In the genomic region with DNA sequence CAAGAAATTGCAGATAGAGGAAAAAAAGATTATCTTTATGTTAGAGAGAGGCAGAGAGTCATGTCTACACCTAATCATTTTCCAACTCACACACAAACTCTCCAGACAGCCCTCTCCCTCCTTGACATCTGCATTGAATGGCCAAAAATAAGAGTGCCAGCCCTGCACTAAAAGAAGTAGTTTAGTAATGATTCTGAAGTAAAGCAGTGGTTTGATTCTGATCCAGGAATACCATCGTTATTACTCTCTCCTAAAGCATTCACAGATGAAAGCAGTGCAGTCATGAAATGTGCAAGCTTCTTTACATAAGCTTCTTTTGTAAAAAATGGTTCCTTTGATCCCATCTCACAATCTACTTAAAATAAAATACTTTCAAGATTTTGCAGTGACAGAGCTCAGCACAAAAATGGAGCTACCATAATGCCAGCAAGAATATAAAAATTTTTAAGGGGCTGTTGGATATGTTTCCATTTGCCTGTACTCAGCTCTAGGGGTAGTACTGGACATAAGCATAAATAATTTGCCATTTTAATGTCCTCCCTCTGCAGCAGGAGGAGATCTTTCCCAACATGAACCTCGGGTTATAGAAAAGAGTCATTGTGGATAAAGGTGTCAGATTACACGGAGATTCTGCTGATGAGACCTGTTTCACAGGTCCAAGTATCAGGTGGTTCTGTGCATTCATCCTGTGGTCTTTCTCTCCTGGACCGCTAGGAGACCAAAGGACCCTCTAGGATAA, we compare ENCODE assay signal across 12 cellular contexts.
DNase-seq lines count a peak whose midpoint lies in the region; ATAC-seq and TF ChIP-seq lines count a peak whose summit lies in the region.
"Had no signal": no experiment of that assay in that cellular context is flagged by ENCODE, and none has a peak within 500 bp of the region (broad histone marks: within the 10 kb centered on the region; RNA-seq: fewer than 3 reads in every experiment).

No MANE protein-coding gene starts in this region.

- no peak for TF ChIP-seq CTCF in AG09319 (IDR thresholded peaks at IDR 0.05; ENCODE audit: low read depth, low read length)
- 0 out of 2 replicates have a peak, but pooled peaks have one; percentile 13 for TF ChIP-seq CTCF in SK-N-SH (IDR thresholded peaks at IDR 0.05)

- peak in 1 of 2 experiments; percentile 81; a peak in 1 of 4 replicates for TF ChIP-seq EP300 in SK-N-SH (IDR thresholded peaks at IDR 0.05; ENCODE audit: borderline replicate concordance in 1 of 2, low read depth in 1 of 2, low read length in 1 of 2)

- peak overlapping the region; percentile 45 to 47; a peak in 3 of 4 replicates for H3K27ac ChIP-seq in SK-N-SH (ENCODE audit: low read depth in 2 of 2, low read length in 1 of 2)

- H3K9me2 ChIP-seq in SK-N-SH: no peaks in the 10 kb centered on the region

- H4K20me1 ChIP-seq in SK-N-SH (ENCODE audit: insufficient read depth): no peaks in the 10 kb centered on the region

- H3K36me3 ChIP-seq in H7 (replicated peaks; ENCODE audit: control insufficient read depth, insufficient read depth, low read length): no peaks in the 10 kb centered on the region
- no peaks in the 10 kb centered on the region for H3K36me3 ChIP-seq in SK-N-SH (replicated peaks in 1 of 2; ENCODE audit: control insufficient read depth in 1 of 2, insufficient read depth in 2 of 2, low read length in 1 of 2)

- peak overlapping the region; percentile 37; the same call in 1 of the 2 replicates for H3K4me2 ChIP-seq in SK-N-SH

- no peak overlapping the region for H3K9ac ChIP-seq in SK-N-SH

- no peaks in the 10 kb centered on the region for H3K27me3 ChIP-seq in H7 (ENCODE audit: control insufficient read depth, insufficient read depth, low read length)
- no peaks in the 10 kb centered on the region for H3K27me3 ChIP-seq in SK-N-SH (ENCODE audit: insufficient read depth)

- H3F3A ChIP-seq in SK-N-SH (replicated peaks; ENCODE audit: insufficient read depth): peaks cover 12% of the 10 kb centered on the region

- POLR2A ChIA-PET in SK-N-SH (lab: Yijun Ruan, JAX): no interaction called here

- H3K9me3 ChIP-seq in SK-N-SH: 0 out of 2 replicates have a peak, but pooled peaks cover 9% of the 10 kb centered on the region

- intact Hi-C loops in sciatic nerve (cut with DNase I): no loop called here

- DNase-seq in AG09319 (ENCODE audit: extremely low read depth, low read depth) (peak; percentile 44), H7 (peak; percentile 4), SK-N-SH (no peak), iris pigment epithelial cell (ENCODE audit: low read depth) (peak; percentile 83), sciatic nerve (ENCODE audit: low spot score) (no peak), SKM-1 treated with dmso at 0.1 percent for 144 hours (lab: John Stamatoyannopoulos, UW; ENCODE audit: unreplicated experiment) (no peak)
- DNase-seq: endodermal cell, small intestine, T1000, trophoblast cell had no signal

- CTCF ChIA-PET in SK-N-SH (lab: Yijun Ruan, JAX): no interaction called here

- no peak overlapping the region for H2AFZ ChIP-seq in SK-N-SH (ENCODE audit: low read depth)

- no peak for TF ChIP-seq RAD21 in SK-N-SH (IDR thresholded peaks at IDR 0.05; ENCODE audit: low read length)

- WGBS in SK-N-SH (ENCODE audit: low lambda C conversion rate): 46% methylated on average over 4 of the region's 4 CpGs

- peaks cover 2 to 9% of the 10 kb centered on the region in 2 experiments for H3K4me1 ChIP-seq in SK-N-SH (ENCODE audit: control insufficient read depth in 1 of 2, insufficient read depth in 2 of 2, low read depth in 1 of 2, low read length in 1 of 2)

- ATAC-seq in HG03175 (IDR thresholded peaks at IDR 0.05; ENCODE audit: unreplicated experiment): no peak
- no peak for ATAC-seq in GM18511 (IDR thresholded peaks at IDR 0.05; ENCODE audit: unreplicated experiment)
- ATAC-seq in sciatic nerve: no peak

- no peaks in the 10 kb centered on the region for H3K79me2 ChIP-seq in SK-N-SH (ENCODE audit: insufficient read depth)

- H3K4me3 ChIP-seq in H7 (ENCODE audit: insufficient read depth, low read depth, low read length) (no peak overlapping the region), SK-N-SH (ENCODE audit: low read depth in 2 of 2, low read length in 1 of 2) (no peak overlapping the region)

TF ChIP-seq in SK-N-SH, 30 proteins besides CTCF, POLR2A, EP300 and RAD21 (continues in another document):
- TF ChIP-seq RCOR1 (IDR thresholded peaks at IDR 0.05; ENCODE audit: low read length): no peak
- TF ChIP-seq, protein P1, sequence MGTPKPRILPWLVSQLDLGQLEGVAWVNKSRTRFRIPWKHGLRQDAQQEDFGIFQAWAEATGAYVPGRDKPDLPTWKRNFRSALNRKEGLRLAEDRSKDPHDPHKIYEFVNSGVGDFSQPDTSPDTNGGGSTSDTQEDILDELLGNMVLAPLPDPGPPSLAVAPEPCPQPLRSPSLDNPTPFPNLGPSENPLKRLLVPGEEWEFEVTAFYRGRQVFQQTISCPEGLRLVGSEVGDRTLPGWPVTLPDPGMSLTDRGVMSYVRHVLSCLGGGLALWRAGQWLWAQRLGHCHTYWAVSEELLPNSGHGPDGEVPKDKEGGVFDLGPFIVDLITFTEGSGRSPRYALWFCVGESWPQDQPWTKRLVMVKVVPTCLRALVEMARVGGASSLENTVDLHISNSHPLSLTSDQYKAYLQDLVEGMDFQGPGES (IDR thresholded peaks at IDR 0.05; ENCODE audit: low read depth, low read length): no peak
- TF ChIP-seq, protein P2, sequence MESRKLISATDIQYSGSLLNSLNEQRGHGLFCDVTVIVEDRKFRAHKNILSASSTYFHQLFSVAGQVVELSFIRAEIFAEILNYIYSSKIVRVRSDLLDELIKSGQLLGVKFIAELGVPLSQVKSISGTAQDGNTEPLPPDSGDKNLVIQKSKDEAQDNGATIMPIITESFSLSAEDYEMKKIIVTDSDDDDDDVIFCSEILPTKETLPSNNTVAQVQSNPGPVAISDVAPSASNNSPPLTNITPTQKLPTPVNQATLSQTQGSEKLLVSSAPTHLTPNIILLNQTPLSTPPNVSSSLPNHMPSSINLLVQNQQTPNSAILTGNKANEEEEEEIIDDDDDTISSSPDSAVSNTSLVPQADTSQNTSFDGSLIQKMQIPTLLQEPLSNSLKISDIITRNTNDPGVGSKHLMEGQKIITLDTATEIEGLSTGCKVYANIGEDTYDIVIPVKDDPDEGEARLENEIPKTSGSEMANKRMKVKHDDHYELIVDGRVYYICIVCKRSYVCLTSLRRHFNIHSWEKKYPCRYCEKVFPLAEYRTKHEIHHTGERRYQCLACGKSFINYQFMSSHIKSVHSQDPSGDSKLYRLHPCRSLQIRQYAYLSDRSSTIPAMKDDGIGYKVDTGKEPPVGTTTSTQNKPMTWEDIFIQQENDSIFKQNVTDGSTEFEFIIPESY (IDR thresholded peaks at IDR 0.05; ENCODE audit: borderline replicate concordance, low read depth): peak; percentile 58; the same call in 1 of the 2 replicates
- no peak for TF ChIP-seq GATA2 (CRISPR knock-in tag; IDR thresholded peaks at IDR 0.05)
- no peak for TF ChIP-seq REST (IDR thresholded peaks at IDR 0.05; ENCODE audit: low read depth, low read length)
- no peak for TF ChIP-seq SIN3A (IDR thresholded peaks at IDR 0.05; ENCODE audit: borderline replicate concordance, low read depth, low read length)
- TF ChIP-seq RXRA (IDR thresholded peaks at IDR 0.05; ENCODE audit: borderline replicate concordance, low read depth): peak; percentile 76
- TF ChIP-seq, protein P3, sequence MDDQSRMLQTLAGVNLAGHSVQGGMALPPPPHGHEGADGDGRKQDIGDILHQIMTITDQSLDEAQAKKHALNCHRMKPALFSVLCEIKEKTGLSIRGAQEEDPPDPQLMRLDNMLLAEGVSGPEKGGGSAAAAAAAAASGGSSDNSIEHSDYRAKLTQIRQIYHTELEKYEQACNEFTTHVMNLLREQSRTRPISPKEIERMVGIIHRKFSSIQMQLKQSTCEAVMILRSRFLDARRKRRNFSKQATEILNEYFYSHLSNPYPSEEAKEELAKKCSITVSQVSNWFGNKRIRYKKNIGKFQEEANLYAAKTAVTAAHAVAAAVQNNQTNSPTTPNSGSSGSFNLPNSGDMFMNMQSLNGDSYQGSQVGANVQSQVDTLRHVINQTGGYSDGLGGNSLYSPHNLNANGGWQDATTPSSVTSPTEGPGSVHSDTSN (IDR thresholded peaks at IDR 0.05): peak; percentile 73
- no peak for TF ChIP-seq GABPA (IDR thresholded peaks at IDR 0.05; ENCODE audit: low read depth)
- TF ChIP-seq YY1 (IDR thresholded peaks at IDR 0.05; ENCODE audit: low read depth): 0 out of 2 replicates have a peak, but pooled peaks have one; percentile 28
- TF ChIP-seq FOXJ3 (CRISPR knock-in tag; IDR thresholded peaks at IDR 0.05): no peak
- peak; percentile 61; the same call in 1 of the 2 replicates for TF ChIP-seq POLR2AphosphoS5 (IDR thresholded peaks at IDR 0.05; ENCODE audit: low read depth, low read length)
- TF ChIP-seq JUND (IDR thresholded peaks at IDR 0.05): peak; percentile 66; the same call in 1 of the 2 replicates
- no peak for TF ChIP-seq CHD2 (IDR thresholded peaks at IDR 0.05; ENCODE audit: low read length, partially characterized antibody)

Comparison
In these comparisons a context has a peak if more than half of its experiments do, and no peak if none do; other contexts are left out.
1. DNase-seq: peak in AG09319 (single experiment), H7 (single experiment) and iris pigment epithelial cell (single experiment); none in SK-N-SH (single experiment), sciatic nerve (single experiment) and SKM-1 treated with dmso at 0.1 percent for 144 hours (single experiment).